ENCODE assay signal across 8 cellular contexts in genomic region chr4:152534541-152535231, GRCh38. TPM values are rescaled to one million over a fixed set of nuclear protein-coding genes. Genes with fewer than 3 reads are reported as not detected.
A peak's percentile ranks its signal among the peaks of the same experiment; 100 is the strongest.
DNase-seq lines count a peak whose midpoint lies in the region; ATAC-seq and TF ChIP-seq lines count a peak whose summit lies in the region.

No MANE protein-coding gene starts in this region.

- DNase-seq in CD1c-positive myeloid dendritic cell (ENCODE audit: extremely low spot score): peak; percentile 91
- DNase-seq in HuH-7 (ENCODE audit: low spot score): peak; percentile 22
- peak; percentile 54 for DNase-seq in colonic mucosa
- peak; percentile 23 to 89 for DNase-seq in lower leg skin (ENCODE audit: low spot score in 2 of 2)
- peak; percentile 17 to 33 (median 17) for DNase-seq in stimulated activated CD4-positive, alpha-beta T cell treated with anti-CD3 and anti-CD28 coated beads, TNF-alpha, amount 100 ng/mL, for 48 hours (ENCODE audit: low read depth in 3 of 3)

- WGBS in lower leg skin, 2 donors: 1 to 2% methylated on average over 34 to 35 of the region's 35 CpGs

- H3K27me3 ChIP-seq in colonic mucosa: no peaks in the 10 kb centered on the region

- intact Hi-C loops in colonic mucosa (cut with DNase I): no loop called here
- intact Hi-C loops in lower leg skin (cut with DNase I; ENCODE audit: low total_unique reads): no loop called here

- no peaks in the 10 kb centered on the region for H3K36me3 ChIP-seq in colonic mucosa

- peaks cover 16% of the 10 kb centered on the region for H3K4me1 ChIP-seq in colonic mucosa

- TF ChIP-seq CTCF in WI38 (IDR thresholded peaks at IDR 0.05; ENCODE audit: low read depth, low read length): no peak
- TF ChIP-seq CTCF in colonic mucosa (IDR thresholded peaks at IDR 0.05): no peak
- no peak for TF ChIP-seq CTCF in lower leg skin (IDR thresholded peaks at IDR 0.05)

- peak overlapping the region; percentile 98 for H3K27ac ChIP-seq in colonic mucosa

- peak overlapping the region; percentile 95 to 97 for H3K9ac ChIP-seq in colonic mucosa (ENCODE audit: low read depth in 2 of 2, low read length in 2 of 2)

- no peaks in the 10 kb centered on the region for H3K9me3 ChIP-seq in colonic mucosa

- no peak for TF ChIP-seq POLR2A in lower leg skin (IDR thresholded peaks at IDR 0.05)

- H3K4me3 ChIP-seq in WI38 (ENCODE audit: low read depth, low read length) (peak overlapping the region; percentile 69), colonic mucosa (peak overlapping the region; percentile 99), lower leg skin (ENCODE audit: low read depth, poor library complexity, severe bottlenecking) (peak overlapping the region; percentile 99)

- ATAC-seq in GM18858 (IDR thresholded peaks at IDR 0.05; ENCODE audit: unreplicated experiment): no peak
- ATAC-seq in HG03565 (IDR thresholded peaks at IDR 0.05; ENCODE audit: unreplicated experiment): no peak

RNA-seq across cellular contexts. Expression of gene FBXW7, which starts 1.2 kb away (rescaled TPM):
- total RNA-seq in colonic mucosa (10 to 100 TPM; 29.3 to 29.5 TPM), lower leg skin (100 to 1,000 TPM in 3 of 4 donors, 10 to 100 TPM in 1; 76.4 to 199 (median 103) TPM)

Comparison
In these comparisons a context has a peak if more than half of its experiments do, and no peak if none do; other contexts are left out.
1. DNase-seq: peak in every context shown above with its lines; median percentile 91 in CD1c-positive myeloid dendritic cell; 56 in lower leg skin; 54 in colonic mucosa; 22 in HuH-7; 17 in stimulated activated CD4-positive, alpha-beta T cell treated with anti-CD3 and anti-CD28 coated beads, TNF-alpha, amount 100 ng/mL, for 48 hours.